8 cellular contexts compared by ENCODE assay signal in the genomic region with DNA sequence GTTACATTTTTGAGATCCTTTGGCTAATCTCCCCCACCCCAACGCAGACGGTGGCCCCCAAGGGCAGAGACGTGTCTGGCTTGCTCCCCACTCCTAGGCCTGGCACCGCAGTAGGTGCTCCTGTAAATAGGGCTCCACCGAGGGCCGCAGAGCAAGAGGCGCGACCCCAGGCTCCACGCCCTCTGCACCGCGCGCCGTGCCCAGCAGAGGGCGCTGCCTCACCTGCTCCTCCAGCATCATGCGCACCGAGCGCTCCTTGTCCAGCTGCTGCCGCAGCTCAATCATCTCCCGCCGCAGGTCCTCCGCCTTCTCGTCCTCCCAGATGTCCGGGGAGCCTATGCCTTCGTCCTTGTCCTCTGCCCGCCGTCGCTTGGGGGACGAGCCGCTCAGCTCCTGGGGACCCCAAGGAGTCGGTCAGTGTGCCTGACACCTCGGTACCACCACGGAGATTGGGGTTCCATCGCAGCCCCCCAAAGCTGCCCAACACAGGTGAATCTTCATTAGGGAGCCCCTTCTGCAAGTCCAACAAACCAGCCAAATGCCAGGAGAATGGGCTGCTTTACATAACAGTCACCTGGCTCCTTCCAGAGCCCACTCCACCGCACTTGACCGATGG. TPM values are rescaled to one million over a fixed set of nuclear protein-coding genes. Genes with fewer than 3 reads are reported as not detected.
DNase-seq lines count a peak whose midpoint lies in the region; ATAC-seq and TF ChIP-seq lines count a peak whose summit lies in the region.

No MANE protein-coding gene starts in this region.

- no peaks in the 10 kb centered on the region for H3K27me3 ChIP-seq in HAP-1 (ENCODE audit: low read depth)
- H3K27me3 ChIP-seq in esophagus squamous epithelium = no peaks in the 10 kb centered on the region
- no peaks in the 10 kb centered on the region for H3K27me3 ChIP-seq in gastrocnemius medialis

- peaks cover 3% of the 10 kb centered on the region for H3K4me1 Mint-ChIP-seq in activated CD4-positive, alpha-beta memory T cell treated with anti-CD3 and anti-CD28 coated beads, Interleukin-2, amount 10 ng/mL, durations not matched to agents 7 days and 5 days

- TF ChIP-seq CTCF in esophagus squamous epithelium (IDR thresholded peaks at IDR 0.05) = peak in 5 of 6 experiments; percentile 17 to 58 (median 52)
- peak; percentile 17 to 81 (median 64) for TF ChIP-seq CTCF in gastrocnemius medialis (IDR thresholded peaks at IDR 0.05 in 4 of 5, conservative IDR thresholded peaks at IDR 0.05 in 1 of 5)

- in situ Hi-C loops in HAP-1 (cut with MboI; ENCODE audit: low sequenced_read_pairs) (no loop called here), gastrocnemius medialis (cut with MboI; ENCODE audit: low sequenced_read_pairs in 4 of 4) (loop anchor here in 1 of 4 donors (25.0 kb wide), 1 partner anchor 149 kb away; the partner anchor contains the start of gene ADCY9)

- TF ChIP-seq POLR2A in esophagus squamous epithelium (IDR thresholded peaks at IDR 0.05) = no peak
- no peak for TF ChIP-seq POLR2A in gastrocnemius medialis (IDR thresholded peaks at IDR 0.05)

- H3K36me3 Mint-ChIP-seq in activated CD4-positive, alpha-beta memory T cell treated with anti-CD3 and anti-CD28 coated beads, Interleukin-2, amount 10 ng/mL, durations not matched to agents 7 days and 5 days (ENCODE audit: low read depth) = peaks cover 17% of the 10 kb centered on the region

- H3K27ac ChIP-seq in esophagus squamous epithelium (no peak overlapping the region), gastrocnemius medialis (no peak overlapping the region)

- H3K4me1 ChIP-seq in HAP-1 (peaks cover 3% of the 10 kb centered on the region; the same call in 1 of the 2 replicates), esophagus squamous epithelium (peaks cover 0 to 29% (median 4%) of the 10 kb centered on the region in 3 donors), gastrocnemius medialis (peaks cover 0 to 15% of the 10 kb centered on the region in 2 donors)

- H3K4me3 ChIP-seq in HAP-1 (no peak overlapping the region), esophagus squamous epithelium (no peak overlapping the region), gastrocnemius medialis (no peak overlapping the region)

- POLR2A ChIA-PET in activated CD4-positive, alpha-beta memory T cell treated with anti-CD3 and anti-CD28 coated beads, Interleukin-2, amount 10 ng/mL, durations not matched to agents 7 days and 5 days (lab: Charles Lee) = interaction anchor here (2.3 kb wide), 1 partner anchor 10 kb away, joined by 11 read pairs; no protein-coding TSS in a partner anchor

- H3K9me3 Mint-ChIP-seq in activated CD4-positive, alpha-beta memory T cell treated with anti-CD3 and anti-CD28 coated beads, Interleukin-2, amount 10 ng/mL, durations not matched to agents 7 days and 5 days = no peaks in the 10 kb centered on the region

- CTCF ChIA-PET in activated CD4-positive, alpha-beta memory T cell treated with anti-CD3 and anti-CD28 coated beads, Interleukin-2, amount 10 ng/mL, durations not matched to agents 7 days and 5 days (lab: Charles Lee) = interaction anchor here (0.6 to 2.3 kb wide), 6 partner anchors 8 to 141 kb away, joined by 3 to 11 read pairs (median 4); no protein-coding TSS in a partner anchor

- intact Hi-C loops in esophagus squamous epithelium (cut with DNase I) = no loop called here
- intact Hi-C loops in gastrocnemius medialis (cut with DNase I; ENCODE audit: low total_unique reads) = no loop called here

- no peak overlapping the region for H3K27ac Mint-ChIP-seq in activated CD4-positive, alpha-beta memory T cell treated with anti-CD3 and anti-CD28 coated beads, Interleukin-2, amount 10 ng/mL, durations not matched to agents 7 days and 5 days

- no peaks in the 10 kb centered on the region for H3K9me3 ChIP-seq in HAP-1
- H3K9me3 ChIP-seq in esophagus squamous epithelium = no peaks in the 10 kb centered on the region
- H3K9me3 ChIP-seq in gastrocnemius medialis = no peaks in the 10 kb centered on the region

- H3K4me3 Mint-ChIP-seq in activated CD4-positive, alpha-beta memory T cell treated with anti-CD3 and anti-CD28 coated beads, Interleukin-2, amount 10 ng/mL, durations not matched to agents 7 days and 5 days = no peak overlapping the region

- DNase-seq in AG08396 (ENCODE audit: low spot score) (peak; percentile 65), HAP-1 (ENCODE audit: low spot score in 2 of 2) (peak; percentile 19 to 75), esophagus squamous epithelium (lab: John Stamatoyannopoulos, UW) (no peak), gastrocnemius medialis (no peak), NCI-H2081 (lab: John Stamatoyannopoulos, UW) (no peak), HPDE6-E6E7 (ENCODE audit: extremely low spot score) (no peak), cortex of kidney (lab: John Stamatoyannopoulos, UW) (no peak)
- peak; percentile 44 for DNase-seq in activated CD4-positive, alpha-beta memory T cell treated with anti-CD3 and anti-CD28 coated beads, Interleukin-2, amount 10 ng/mL, durations not matched to agents 7 days and 5 days

- 60 to 95% methylated on average over 2 to 12 of the region's 35 CpGs for WGBS in esophagus squamous epithelium, 2 donors

- H3K36me3 ChIP-seq in HAP-1 (replicated peaks) (peaks cover 36% of the 10 kb centered on the region), esophagus squamous epithelium (peaks cover 0 to 58% (median 9%) of the 10 kb centered on the region in 3 donors), gastrocnemius medialis (peaks cover 0 to 16% of the 10 kb centered on the region in 2 donors)

- no peaks in the 10 kb centered on the region for H3K27me3 Mint-ChIP-seq in activated CD4-positive, alpha-beta memory T cell treated with anti-CD3 and anti-CD28 coated beads, Interleukin-2, amount 10 ng/mL, durations not matched to agents 7 days and 5 days

- no peak for ATAC-seq in gastrocnemius medialis

RNA-seq across cellular contexts. Expression of gene TFAP4, which starts 11.2 kb away (rescaled TPM):
- total RNA-seq in activated CD4-positive, alpha-beta memory T cell treated with anti-CD3 and anti-CD28 coated beads, Interleukin-2, amount 10 ng/mL, durations not matched to agents 7 days and 5 days = 10 to 100 TPM; 12.4 to 13.5 TPM
- total RNA-seq in esophagus squamous epithelium = 1 to 10 TPM; 5.8 to 9.8 (median 9.3) TPM
- total RNA-seq in gastrocnemius medialis = 1 to 10 TPM; 3.2 to 5.0 (median 4.1) TPM

RNA-seq across cellular contexts. Expression of gene SRL, which starts 19.8 kb away (rescaled TPM):
- total RNA-seq in activated CD4-positive, alpha-beta memory T cell treated with anti-CD3 and anti-CD28 coated beads, Interleukin-2, amount 10 ng/mL, durations not matched to agents 7 days and 5 days = not detected
- total RNA-seq in esophagus squamous epithelium (1 to 10 TPM in 1 of 4 donors, under 1 TPM in 2, not detected in 1; 0.04 to 1.8 (median 0.38) TPM), gastrocnemius medialis (100 to 1,000 TPM; 184 to 519 (median 364) TPM)

RNA-seq across cellular contexts. Expression of gene GLIS2, which starts 54.2 kb away (rescaled TPM):
- under 1 TPM; 0.40 to 0.45 TPM for total RNA-seq in activated CD4-positive, alpha-beta memory T cell treated with anti-CD3 and anti-CD28 coated beads, Interleukin-2, amount 10 ng/mL, durations not matched to agents 7 days and 5 days
- 1 to 10 TPM in 1 of 4 donors, under 1 TPM in 3; 0.30 to 1.7 (median 0.67) TPM for total RNA-seq in esophagus squamous epithelium
- under 1 TPM in 3 of 4 donors, not detected in 1; 0.81 to 0.95 (median 0.95) TPM for total RNA-seq in gastrocnemius medialis

Comparison
In these comparisons a context has a peak if more than half of its experiments do, and no peak if none do; other contexts are left out.
1. DNase-seq: peak in AG08396 (single experiment), HAP-1 (2 of 2) and activated CD4-positive, alpha-beta memory T cell treated with anti-CD3 and anti-CD28 coated beads, Interleukin-2, amount 10 ng/mL, durations not matched to agents 7 days and 5 days (single experiment); none in esophagus squamous epithelium (single experiment), gastrocnemius medialis (0 of 2), NCI-H2081 (0 of 2), HPDE6-E6E7 (single experiment) and cortex of kidney (single experiment).
2. RNA of gene SRL, which starts 19.8 kb away (total RNA-seq): 184 to 519 TPM in gastrocnemius medialis; 0.04 to 1.8 TPM in esophagus squamous epithelium and not detected in activated CD4-positive, alpha-beta memory T cell treated with anti-CD3 and anti-CD28 coated beads, Interleukin-2, amount 10 ng/mL, durations not matched to agents 7 days and 5 days; every median in the first group is over 10 times any median in the second.